In genomic region chr11:133934599-133935550, GRCh38 we compare ENCODE assay signal across 8 cellular contexts. TPM values are rescaled to one million over a fixed set of nuclear protein-coding genes. Genes with fewer than 3 reads are reported as not detected.
DNase-seq lines count a peak whose midpoint lies in the region; ATAC-seq and TF ChIP-seq lines count a peak whose summit lies in the region.

No MANE protein-coding gene starts in this region.

- TF ChIP-seq EP300 in tibial nerve (IDR thresholded peaks at IDR 0.05): peak; percentile 12 to 92

- in situ Hi-C loops in GM13976 (cut with MboI; ENCODE audit: low sequenced_read_pairs, unreplicated experiment): no loop called here

- H3K4me1 ChIP-seq in tibial nerve: peaks cover 0 to 34% (median 0%) of the 10 kb centered on the region in 4 donors

- H3K36me3 Mint-ChIP-seq in activated naive CD8-positive, alpha-beta T cell treated with anti-CD3 and anti-CD28 coated beads, Interleukin-2, amount 10 ng/mL, durations not matched to agents 7 days and 5 days: peaks cover 26% of the 10 kb centered on the region
- H3K36me3 Mint-ChIP-seq in activated naive CD8-positive, alpha-beta T cell treated with anti-CD3 and anti-CD28 coated beads for 36 hours: peaks cover 14% of the 10 kb centered on the region
- H3K36me3 Mint-ChIP-seq in activated T-helper 17 cell treated with anti-CD3 and anti-CD28 coated beads, Interleukin-2, amount 50 U/mL, for 72 hours (ENCODE audit: low read depth): peaks cover 92% of the 10 kb centered on the region

- no peak overlapping the region for H3K4me3 Mint-ChIP-seq in activated naive CD8-positive, alpha-beta T cell treated with anti-CD3 and anti-CD28 coated beads, Interleukin-2, amount 10 ng/mL, durations not matched to agents 7 days and 5 days
- no peak overlapping the region for H3K4me3 Mint-ChIP-seq in activated naive CD8-positive, alpha-beta T cell treated with anti-CD3 and anti-CD28 coated beads for 36 hours
- H3K4me3 Mint-ChIP-seq in activated T-helper 17 cell treated with anti-CD3 and anti-CD28 coated beads, Interleukin-2, amount 50 U/mL, for 72 hours: no peak overlapping the region

- H3K36me3 ChIP-seq in tibial nerve: peaks cover 0 to 15% (median 0%) of the 10 kb centered on the region in 3 donors

- peaks cover 12% of the 10 kb centered on the region for H3K4me1 Mint-ChIP-seq in activated naive CD8-positive, alpha-beta T cell treated with anti-CD3 and anti-CD28 coated beads, Interleukin-2, amount 10 ng/mL, durations not matched to agents 7 days and 5 days
- H3K4me1 Mint-ChIP-seq in activated naive CD8-positive, alpha-beta T cell treated with anti-CD3 and anti-CD28 coated beads for 36 hours: peaks cover 7% of the 10 kb centered on the region
- peaks cover 22% of the 10 kb centered on the region for H3K4me1 Mint-ChIP-seq in activated T-helper 17 cell treated with anti-CD3 and anti-CD28 coated beads, Interleukin-2, amount 50 U/mL, for 72 hours

- H3K27ac ChIP-seq in tibial nerve: peak overlapping the region in 1 of 4 donors; percentile 48

- H3K9me3 Mint-ChIP-seq in activated naive CD8-positive, alpha-beta T cell treated with anti-CD3 and anti-CD28 coated beads, Interleukin-2, amount 10 ng/mL, durations not matched to agents 7 days and 5 days: no peaks in the 10 kb centered on the region
- H3K9me3 Mint-ChIP-seq in activated naive CD8-positive, alpha-beta T cell treated with anti-CD3 and anti-CD28 coated beads for 36 hours: no peaks in the 10 kb centered on the region
- H3K9me3 Mint-ChIP-seq in activated T-helper 17 cell treated with anti-CD3 and anti-CD28 coated beads, Interleukin-2, amount 50 U/mL, for 72 hours: no peaks in the 10 kb centered on the region

- H3K9me3 ChIP-seq in tibial nerve: no peaks in the 10 kb centered on the region

- H3K27me3 Mint-ChIP-seq in activated naive CD8-positive, alpha-beta T cell treated with anti-CD3 and anti-CD28 coated beads, Interleukin-2, amount 10 ng/mL, durations not matched to agents 7 days and 5 days: no peaks in the 10 kb centered on the region
- H3K27me3 Mint-ChIP-seq in activated naive CD8-positive, alpha-beta T cell treated with anti-CD3 and anti-CD28 coated beads for 36 hours: no peaks in the 10 kb centered on the region
- H3K27me3 Mint-ChIP-seq in activated T-helper 17 cell treated with anti-CD3 and anti-CD28 coated beads, Interleukin-2, amount 50 U/mL, for 72 hours: no peaks in the 10 kb centered on the region

- TF ChIP-seq CTCF in tibial nerve (IDR thresholded peaks at IDR 0.05): no peak
- no peak for TF ChIP-seq CTCF in GM13976 (IDR thresholded peaks at IDR 0.05; ENCODE audit: borderline replicate concordance, control extremely low read depth, extremely low read depth, insufficient read depth, missing control alignments)

- WGBS in tibial nerve, 2 donors: 56 to 64% methylated on average over 33 of the region's 33 CpGs

- no peak for DNase-seq in activated naive CD8-positive, alpha-beta T cell treated with anti-CD3 and anti-CD28 coated beads, Interleukin-2, amount 10 ng/mL, durations not matched to agents 7 days and 5 days
- DNase-seq in activated naive CD8-positive, alpha-beta T cell treated with anti-CD3 and anti-CD28 coated beads for 36 hours: no peak
- DNase-seq in hypothalamus (lab: John Stamatoyannopoulos, UW) (peak in 42 of 51 donors; percentile 24 to 93 (median 70)), tibial nerve (ENCODE audit: low spot score in 2 of 2) (peak; percentile 27 to 32), NCI-H2029 (lab: John Stamatoyannopoulos, UW) (no peak), NCI-H524 (lab: John Stamatoyannopoulos, UW) (no peak), GM13976 (ENCODE audit: low spot score) (no peak)

- no peak for ATAC-seq in activated naive CD8-positive, alpha-beta T cell treated with anti-CD3 and anti-CD28 coated beads, Interleukin-2, amount 10 ng/mL, durations not matched to agents 7 days and 5 days (ENCODE audit: low read depth)
- peak; percentile 74 for ATAC-seq in activated T-helper 17 cell treated with anti-CD3 and anti-CD28 coated beads, Interleukin-2, amount 50 U/mL, for 72 hours (replicated peaks)

- TF ChIP-seq POLR2A in tibial nerve (IDR thresholded peaks at IDR 0.05): peak in 1 of 2 donors; percentile 27

- H3K27me3 ChIP-seq in tibial nerve: no peaks in the 10 kb centered on the region

- no peak overlapping the region for H3K4me3 ChIP-seq in tibial nerve

- POLR2A ChIA-PET in activated naive CD8-positive, alpha-beta T cell treated with anti-CD3 and anti-CD28 coated beads, Interleukin-2, amount 10 ng/mL, durations not matched to agents 7 days and 5 days (lab: Charles Lee): interaction anchor here (0.8 kb wide), 1 partner anchor 10 kb away, joined by 3 read pairs; no protein-coding TSS in a partner anchor

- peak overlapping the region; percentile 28 for H3K27ac Mint-ChIP-seq in activated naive CD8-positive, alpha-beta T cell treated with anti-CD3 and anti-CD28 coated beads, Interleukin-2, amount 10 ng/mL, durations not matched to agents 7 days and 5 days
- H3K27ac Mint-ChIP-seq in activated naive CD8-positive, alpha-beta T cell treated with anti-CD3 and anti-CD28 coated beads for 36 hours: no peak overlapping the region
- peak overlapping the region; percentile 66 for H3K27ac Mint-ChIP-seq in activated T-helper 17 cell treated with anti-CD3 and anti-CD28 coated beads, Interleukin-2, amount 50 U/mL, for 72 hours

RNA-seq across cellular contexts. Expression of gene IGSF9B, which starts 21.9 kb away (rescaled TPM):
- total RNA-seq in activated naive CD8-positive, alpha-beta T cell treated with anti-CD3 and anti-CD28 coated beads, Interleukin-2, amount 10 ng/mL, durations not matched to agents 7 days and 5 days: 10 to 100 TPM; 91.8 to 99.7 TPM
- total RNA-seq in activated naive CD8-positive, alpha-beta T cell treated with anti-CD3 and anti-CD28 coated beads for 36 hours: 10 to 100 TPM; 36.0 to 46.5 TPM
- 100 to 1,000 TPM in 1 of 2 donors, 10 to 100 TPM in 1; 25.4 to 279 TPM for total RNA-seq in activated T-helper 17 cell treated with anti-CD3 and anti-CD28 coated beads, Interleukin-2, amount 50 U/mL, for 72 hours
- total RNA-seq in tibial nerve: 1 to 10 TPM; 2.1 to 5.1 (median 2.8) TPM

Comparison
In these comparisons a context has a peak if more than half of its experiments do, and no peak if none do; other contexts are left out.
1. DNase-seq: peak in hypothalamus (42 of 51) and tibial nerve (2 of 2); none in activated naive CD8-positive, alpha-beta T cell treated with anti-CD3 and anti-CD28 coated beads, Interleukin-2, amount 10 ng/mL, durations not matched to agents 7 days and 5 days (single experiment), activated naive CD8-positive, alpha-beta T cell treated with anti-CD3 and anti-CD28 coated beads for 36 hours (single experiment), NCI-H2029 (single experiment), NCI-H524 (0 of 2) and GM13976 (single experiment).
2. RNA of gene IGSF9B, which starts 21.9 kb away (total RNA-seq): 25.4 to 279 TPM in activated T-helper 17 cell treated with anti-CD3 and anti-CD28 coated beads, Interleukin-2, amount 50 U/mL, for 72 hours, 91.8 to 99.7 TPM in activated naive CD8-positive, alpha-beta T cell treated with anti-CD3 and anti-CD28 coated beads, Interleukin-2, amount 10 ng/mL, durations not matched to agents 7 days and 5 days and 36.0 to 46.5 TPM in activated naive CD8-positive, alpha-beta T cell treated with anti-CD3 and anti-CD28 coated beads for 36 hours; 2.1 to 5.1 TPM in tibial nerve; every median in the first group is over 4 times any median in the second.